27 cellular contexts compared by ENCODE assay signal in genomic region chr7:102230593-102230992, GRCh38. TPM values are rescaled to one million over a fixed set of nuclear protein-coding genes. Genes with fewer than 3 reads are reported as not detected.
DNase-seq lines count a peak whose midpoint lies in the region; ATAC-seq, FAIRE-seq and TF ChIP-seq lines count a peak whose summit lies in the region.
"Had no signal": no experiment of that assay in that cellular context is flagged by ENCODE, and none has a peak within 500 bp of the region (broad histone marks: within the 10 kb centered on the region; RNA-seq: fewer than 3 reads in every experiment).

No MANE protein-coding gene starts in this region.

- peak overlapping the region; percentile 34 for H3K27ac Mint-ChIP-seq in astrocyte (ENCODE audit: unreplicated experiment)
- H3K27ac Mint-ChIP-seq in activated T-cell treated with anti-CD3 and anti-CD28 coated beads, Interleukin-2, amount 50 U/mL, for 24 hours: no peak overlapping the region
- H3K27ac Mint-ChIP-seq: activated CD8-positive, alpha-beta T cell treated with anti-CD3 and anti-CD28 coated beads for 36 hours; immature natural killer cell; neural progenitor cell had no signal

- TF ChIP-seq CTCF in astrocyte (IDR thresholded peaks at IDR 0.05; ENCODE audit: insufficient read depth, low read depth, low read length) (no peak), fibroblast of pulmonary artery (IDR thresholded peaks at IDR 0.05; ENCODE audit: low read length, missing control alignments) (no peak)

- H3K9me3 ChIP-seq in astrocyte (ENCODE audit: insufficient read depth, low read depth, low read length): no peaks in the 10 kb centered on the region
- H3K9me3 ChIP-seq: A549, BLaER1, esophagus squamous epithelium, MG63, mucosa of descending colon, suprapubic skin had no signal

- H2AFZ ChIP-seq in ACC112 (ENCODE audit: low read length, unreplicated experiment): no peak overlapping the region
- no peak overlapping the region for H2AFZ ChIP-seq in astrocyte (ENCODE audit: low read depth, low read length)
- H2AFZ ChIP-seq: neural progenitor cell had no signal

- H3K36me3 ChIP-seq in ACC112 (ENCODE audit: insufficient read depth, low read length): no peaks in the 10 kb centered on the region
- H3K36me3 ChIP-seq in astrocyte (ENCODE audit: insufficient read depth, low read length): no peaks in the 10 kb centered on the region
- H3K36me3 ChIP-seq: MG63, neural progenitor cell had no signal

- ATAC-seq in HG03457 (IDR thresholded peaks at IDR 0.05; ENCODE audit: unreplicated experiment) (no peak), esophagus mucosa (no peak)
- ATAC-seq: A549; activated CD8-positive, alpha-beta T cell treated with anti-CD3 and anti-CD28 coated beads for 36 hours; mucosa of descending colon; sciatic nerve had no signal

- H3K4me1 ChIP-seq in ACC112 (ENCODE audit: control insufficient read depth, insufficient read depth, low read length, unreplicated experiment): no peaks in the 10 kb centered on the region
- no peaks in the 10 kb centered on the region for H3K4me1 ChIP-seq in astrocyte (ENCODE audit: insufficient read depth, low read length)
- H3K4me1 ChIP-seq: A549, esophagus squamous epithelium, neural progenitor cell, suprapubic skin had no signal

- H3K79me2 ChIP-seq in ACC112 (ENCODE audit: control insufficient read depth, insufficient read depth, low read length, unreplicated experiment) (no peaks in the 10 kb centered on the region), astrocyte (ENCODE audit: insufficient read depth, low read length) (no peaks in the 10 kb centered on the region)

- peaks cover 2% of the 10 kb centered on the region for H3K36me3 Mint-ChIP-seq in astrocyte (ENCODE audit: low read depth, unreplicated experiment)
- H3K36me3 Mint-ChIP-seq in activated T-cell treated with anti-CD3 and anti-CD28 coated beads, Interleukin-2, amount 50 U/mL, for 24 hours (ENCODE audit: low read depth): peaks cover 50% of the 10 kb centered on the region
- H3K36me3 Mint-ChIP-seq: IgD-negative memory B cell had no signal

- H3K27me3 ChIP-seq in ACC112 (ENCODE audit: insufficient read depth, low read length) (no peaks in the 10 kb centered on the region), astrocyte (ENCODE audit: insufficient read depth, low read length) (no peaks in the 10 kb centered on the region)
- H3K27me3 ChIP-seq: BLaER1, esophagus squamous epithelium, MG63, neural progenitor cell, suprapubic skin had no signal

- H3K4me3 ChIP-seq in ACC112 (ENCODE audit: low read depth, low read length) (no peak overlapping the region), astrocyte (ENCODE audit: insufficient read depth, low read depth, low read length) (no peak overlapping the region), fibroblast of pulmonary artery (replicated peaks; ENCODE audit: low read depth, low read length) (no peak overlapping the region)
- H3K4me3 ChIP-seq: A549, BLaER1, esophagus squamous epithelium, MG63, mucosa of descending colon, neural progenitor cell, suprapubic skin had no signal

- H3K4me1 Mint-ChIP-seq in astrocyte (ENCODE audit: low read depth, unreplicated experiment): no peaks in the 10 kb centered on the region
- no peaks in the 10 kb centered on the region for H3K4me1 Mint-ChIP-seq in activated T-cell treated with anti-CD3 and anti-CD28 coated beads, Interleukin-2, amount 50 U/mL, for 24 hours (ENCODE audit: low read depth)
- H3K4me1 Mint-ChIP-seq: IgD-negative memory B cell, immature natural killer cell, neural progenitor cell had no signal

- H4K20me1 ChIP-seq in astrocyte (ENCODE audit: insufficient read depth, low read length): no peaks in the 10 kb centered on the region

- H3K27ac ChIP-seq in ACC112 (ENCODE audit: low read depth, low read length): peak overlapping the region; percentile 27; the same call in 1 of the 2 replicates
- H3K27ac ChIP-seq in astrocyte (ENCODE audit: low read depth, low read length): no peak overlapping the region
- H3K27ac ChIP-seq: BLaER1, esophagus squamous epithelium, neural progenitor cell, suprapubic skin had no signal

- H3K27me3 Mint-ChIP-seq in astrocyte (ENCODE audit: low read depth, unreplicated experiment): no peaks in the 10 kb centered on the region
- H3K27me3 Mint-ChIP-seq in activated T-cell treated with anti-CD3 and anti-CD28 coated beads, Interleukin-2, amount 50 U/mL, for 24 hours: no peaks in the 10 kb centered on the region
- H3K27me3 Mint-ChIP-seq: activated CD8-positive, alpha-beta T cell treated with anti-CD3 and anti-CD28 coated beads for 36 hours; IgD-negative memory B cell had no signal

- H3K9ac ChIP-seq in astrocyte (ENCODE audit: low read length): no peak overlapping the region
- H3K9ac ChIP-seq: BLaER1, neural progenitor cell had no signal

- no peak overlapping the region for H3K4me3 Mint-ChIP-seq in astrocyte (ENCODE audit: unreplicated experiment)
- H3K4me3 Mint-ChIP-seq in activated T-cell treated with anti-CD3 and anti-CD28 coated beads, Interleukin-2, amount 50 U/mL, for 24 hours: no peak overlapping the region
- H3K4me3 Mint-ChIP-seq: activated CD8-positive, alpha-beta T cell treated with anti-CD3 and anti-CD28 coated beads for 36 hours; IgD-negative memory B cell; immature natural killer cell; neural progenitor cell had no signal

- no peak for FAIRE-seq in astrocyte (lab: Jason Lieb, UNC)
- FAIRE-seq: A549 had no signal

- DNase-seq in HS-5 (ENCODE audit: low read depth) (peak; percentile 53), astrocyte (ENCODE audit: low read depth) (peak; percentile 40), fibroblast of pulmonary artery (ENCODE audit: low read depth) (peak; percentile 63), activated gamma-delta T cell (lab: John Stamatoyannopoulos, UW) (no peak)
- no peak for DNase-seq in activated T-cell treated with anti-CD3 and anti-CD28 coated beads, Interleukin-2, amount 50 U/mL, for 24 hours
- DNase-seq: activated CD4-positive, CD25-positive, alpha-beta regulatory T cell treated with anti-CD3 and anti-CD28 coated beads, Interleukin-2, amount 50 U/mL, for 72 hours; activated CD8-positive, alpha-beta T cell treated with anti-CD3 and anti-CD28 coated beads for 36 hours; activated naive CD4-positive, alpha-beta T cell treated with anti-CD3 and anti-CD28 coated beads, Interleukin-2, amount 50 U/mL, for 16 hours; activated T-cell treated with anti-CD3 and anti-CD28 coated beads, Interleukin-2, amount 50 U/mL, for 48 hours; COR-L47; DND-41; effector CD8-positive, alpha-beta T cell; esophagus squamous epithelium; immature natural killer cell; MG63; mucosa of descending colon; posterior cingulate gyrus; SHP77 had no signal

- H3K9me3 Mint-ChIP-seq in astrocyte (ENCODE audit: unreplicated experiment): no peaks in the 10 kb centered on the region
- no peaks in the 10 kb centered on the region for H3K9me3 Mint-ChIP-seq in activated T-cell treated with anti-CD3 and anti-CD28 coated beads, Interleukin-2, amount 50 U/mL, for 24 hours
- H3K9me3 Mint-ChIP-seq: activated CD8-positive, alpha-beta T cell treated with anti-CD3 and anti-CD28 coated beads for 36 hours; IgD-negative memory B cell; immature natural killer cell; neural progenitor cell had no signal

- no peak overlapping the region for H3K4me2 ChIP-seq in astrocyte (ENCODE audit: low read length)
- H3K4me2 ChIP-seq: A549, BLaER1, neural progenitor cell had no signal

RNA-seq across cellular contexts. Expression of gene SH2B2, which starts 56.1 kb away (rescaled TPM):
- total RNA-seq in astrocyte (3.4 and 5.6 TPM in 2 replicates), esophagus mucosa (1.1 TPM)

Comparison
In these comparisons a context has a peak if more than half of its experiments do, and no peak if none do; other contexts are left out.
1. DNase-seq: peak in HS-5 (single experiment), astrocyte (single experiment) and fibroblast of pulmonary artery (single experiment); none in activated gamma-delta T cell (single experiment) and activated T-cell treated with anti-CD3 and anti-CD28 coated beads, Interleukin-2, amount 50 U/mL, for 24 hours (single experiment).